ENCODE assay signal across 6 cellular contexts in the genomic region with DNA sequence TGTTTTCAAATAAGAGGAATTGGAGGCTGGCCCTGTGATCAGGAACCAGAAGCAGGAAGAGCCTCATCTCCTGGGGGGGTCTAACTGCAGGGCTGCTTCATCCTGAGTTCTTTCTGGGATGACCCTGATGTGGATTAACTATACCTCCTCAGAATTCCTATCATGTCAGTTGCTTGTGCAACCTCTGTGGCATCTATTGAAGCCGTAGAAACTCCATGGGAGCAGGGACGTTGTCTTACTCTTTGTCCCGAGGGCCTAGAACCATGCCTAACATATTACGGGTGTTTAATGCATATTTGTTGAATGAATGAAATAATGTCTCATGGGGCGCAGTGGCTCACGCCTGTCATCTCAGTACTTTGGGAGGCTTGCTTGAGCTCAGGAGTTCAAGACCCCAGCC.
"Had no signal": no experiment of that assay in that cellular context is flagged by ENCODE, and none has a peak within 500 bp of the region (broad histone marks: within the 10 kb centered on the region; RNA-seq: fewer than 3 reads in every experiment).

No MANE protein-coding gene starts in this region.

- ATAC-seq: HepG2, K562 had no signal

- H3K36me3 Mint-ChIP-seq: IgD-negative memory B cell had no signal

- H3K4me1 Mint-ChIP-seq: IgD-negative memory B cell had no signal

- H3K27ac ChIP-seq: HL-60 had no signal

- H3K4me3 ChIP-seq: K562 had no signal

- H3K27ac Mint-ChIP-seq: IgD-negative memory B cell had no signal

- DNase-seq: IMR-90, KBM-7 had no signal

- H3K27me3 Mint-ChIP-seq: IgD-negative memory B cell had no signal

- H3K4me3 Mint-ChIP-seq: IgD-negative memory B cell had no signal
